ENCODE assay signal across 8 cellular contexts in genomic region chr1:230849451-230850194, GRCh38. TPM values are rescaled to one million over a fixed set of nuclear protein-coding genes. Genes with fewer than 3 reads are reported as not detected.
DNase-seq lines count a peak whose midpoint lies in the region; ATAC-seq and TF ChIP-seq lines count a peak whose summit lies in the region.

No MANE protein-coding gene starts in this region.

- peaks cover 55% of the 10 kb centered on the region for H3K36me3 Mint-ChIP-seq in chondrocyte (ENCODE audit: low read depth)

- no peaks in the 10 kb centered on the region for H3K27me3 ChIP-seq in lung (ENCODE audit: control insufficient read depth, insufficient read depth)
- H3K27me3 ChIP-seq in transverse colon, result no peaks in the 10 kb centered on the region

- H3K27ac Mint-ChIP-seq in chondrocyte (ENCODE audit: unreplicated experiment), result peak overlapping the region; percentile 97

- TF ChIP-seq EP300 in transverse colon (IDR thresholded peaks at IDR 0.05; ENCODE audit: low read depth), result no peak

- intact Hi-C loops in transverse colon (cut with DNase I; ENCODE audit: low total_unique reads), result no loop called here

- H3K4me1 Mint-ChIP-seq in chondrocyte (ENCODE audit: low read depth), result peaks cover 98% of the 10 kb centered on the region

- H3K36me3 ChIP-seq in lung (ENCODE audit: control insufficient read depth in 2 of 2, insufficient read depth in 2 of 2, low read length in 2 of 2), result peaks cover 9 to 11% of the 10 kb centered on the region in 2 donors
- H3K36me3 ChIP-seq in transverse colon, result no peaks in the 10 kb centered on the region

- H3K9me3 Mint-ChIP-seq in chondrocyte (ENCODE audit: low read depth), result peaks cover 2% of the 10 kb centered on the region

- DNase-seq in LNCaP clone FGC (ENCODE audit: low read depth), result peak; percentile 64
- no peak for DNase-seq in chondrocyte (ENCODE audit: low spot score)
- peak; percentile 58 for DNase-seq in lung (ENCODE audit: low spot score)
- DNase-seq in transverse colon, result no peak
- no peak for DNase-seq in retina
- no peak for DNase-seq in NCI-H774 (lab: John Stamatoyannopoulos, UW)

- H3K27ac ChIP-seq in lung (ENCODE audit: low read depth in 1 of 2, low read length in 1 of 2) (peak overlapping the region; percentile 87 to 90), transverse colon (peak overlapping the region; percentile 61 to 68 (median 64))

- H3K4me3 ChIP-seq in LNCaP clone FGC (ENCODE audit: low read depth, low read length) (no peak overlapping the region), lung (no peak overlapping the region), transverse colon (no peak overlapping the region)

- WGBS in lung, 2 donors, result 54 to 79% methylated on average over 13 of the region's 13 CpGs
- WGBS in transverse colon (ENCODE audit: low coverage in 1 of 2), 2 donors, result 9 to 39% methylated on average over 6 to 13 of the region's 13 CpGs

- H3K4me1 ChIP-seq in lung (ENCODE audit: control insufficient read depth in 2 of 2, insufficient read depth in 2 of 2, low read length in 2 of 2), result peaks cover 23 to 31% of the 10 kb centered on the region in 2 donors
- peaks cover 17 to 28% (median 25%) of the 10 kb centered on the region in 4 donors for H3K4me1 ChIP-seq in transverse colon

- no peaks in the 10 kb centered on the region for H3K27me3 Mint-ChIP-seq in chondrocyte (ENCODE audit: low read depth)

- in situ Hi-C loops in transverse colon (cut with MboI; ENCODE audit: low pct_ligation_motif_present in 1 of 4, low pct_unique_long_range_greater_than_20kb in 1 of 4, low sequenced_read_pairs in 3 of 4), result no loop called here

- peak overlapping the region; percentile 26 for H3K4me3 Mint-ChIP-seq in chondrocyte (ENCODE audit: unreplicated experiment)

- TF ChIP-seq CTCF in LNCaP clone FGC (IDR thresholded peaks at IDR 0.05; ENCODE audit: control insufficient read depth, extremely low read depth, insufficient read depth), result no peak
- no peak for TF ChIP-seq CTCF in chondrocyte (IDR thresholded peaks at IDR 0.05)
- no peak for TF ChIP-seq CTCF in lung (IDR thresholded peaks at IDR 0.05; ENCODE audit: control extremely low read depth, extremely low read depth)
- no peak for TF ChIP-seq CTCF in transverse colon (IDR thresholded peaks at IDR 0.05)

- H3K9me3 ChIP-seq in lung (ENCODE audit: control insufficient read depth in 2 of 2, insufficient read depth in 1 of 2, low read length in 1 of 2), result peaks cover 0 to 10% of the 10 kb centered on the region in 2 donors
- no peaks in the 10 kb centered on the region for H3K9me3 ChIP-seq in transverse colon

- peak; percentile 36 for ATAC-seq in lung (ENCODE audit: insufficient read depth, low FRiP score)
- no peak for ATAC-seq in HG02588 (IDR thresholded peaks at IDR 0.05; ENCODE audit: unreplicated experiment)
- no peak for ATAC-seq in HG02885 (IDR thresholded peaks at IDR 0.05; ENCODE audit: poor library complexity, unreplicated experiment)

- no peak for TF ChIP-seq POLR2A in transverse colon (IDR thresholded peaks at IDR 0.05)

RNA-seq across cellular contexts. Expression of gene C1orf198, which starts 18.7 kb away (rescaled TPM):
- total RNA-seq in chondrocyte (474 to 505 TPM (median 492 TPM) in 3 replicates), lung (100 to 1,000 TPM in 1 of 2 donors, 10 to 100 TPM in 1; 51.9 to 109 TPM), transverse colon (10 to 100 TPM; 10.8 to 26.7 (median 18.2) TPM)
- polyA plus RNA-seq in lung, result 10 to 100 TPM; 25.8 to 47.5 TPM

Comparison
In these comparisons a context has a peak if more than half of its experiments do, and no peak if none do; other contexts are left out.
1. DNase-seq: peak in LNCaP clone FGC (single experiment) and lung (single experiment); none in chondrocyte (single experiment), transverse colon (single experiment), retina (single experiment) and NCI-H774 (single experiment).